In the genomic region with DNA sequence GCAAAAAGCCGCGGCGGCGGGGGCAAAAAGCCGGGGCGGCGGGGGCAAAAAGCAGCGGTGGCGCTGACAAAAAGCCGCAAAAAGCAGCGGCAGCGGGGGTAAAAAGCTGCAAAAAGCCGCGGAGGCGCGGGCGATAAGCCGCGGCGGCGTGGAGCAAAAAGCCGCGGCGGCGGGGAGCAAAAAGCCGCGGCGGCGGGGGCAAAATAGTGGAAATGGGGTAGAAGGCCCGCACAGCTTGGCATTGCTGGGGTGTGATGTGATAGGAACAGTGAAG, we compare ENCODE assay signal across 17 cellular contexts.
DNase-seq lines count a peak whose midpoint lies in the region; ATAC-seq and TF ChIP-seq lines count a peak whose summit lies in the region.
"Had no signal": no experiment of that assay in that cellular context is flagged by ENCODE, and none has a peak within 500 bp of the region (broad histone marks: within the 10 kb centered on the region; RNA-seq: fewer than 3 reads in every experiment).

No MANE protein-coding gene starts in this region.

- no peaks in the 10 kb centered on the region for H3K4me1 Mint-ChIP-seq in natural killer cell
- no peaks in the 10 kb centered on the region for H3K4me1 Mint-ChIP-seq in activated T-helper 2 cell treated with anti-CD3 and anti-CD28 coated beads, Interferon-gamma antibody, Interleukin-2, Interleukin-4, amounts not matched to agents 10 μg/mL and 5 μg/mL and 100 μg/mL, durations not matched to agents 14 hours and 24 hours and 36 hours (ENCODE audit: low read depth)
- H3K4me1 Mint-ChIP-seq: naive B cell had no signal

- DNase-seq in left cardiac atrium (peak; percentile 8), left ventricle myocardium superior (no peak), brain microvascular endothelial cell (no peak), osteoblast (ENCODE audit: insufficient read length, low spot score, missing footprints) (peak; percentile 5), natural killer cell (no peak)
- no peak for DNase-seq in activated T-helper 2 cell treated with anti-CD3 and anti-CD28 coated beads, Interferon-gamma antibody, Interleukin-2, Interleukin-4, amounts not matched to agents 10 μg/mL and 5 μg/mL and 100 μg/mL, durations not matched to agents 14 hours and 24 hours and 36 hours (ENCODE audit: low spot score)
- DNase-seq: activated CD4-positive, CD25-positive, alpha-beta regulatory T cell treated with anti-CD3 and anti-CD28 coated beads, Interleukin-2, amount 50 U/mL, for 72 hours; activated naive CD4-positive, alpha-beta T cell treated with anti-CD3 and anti-CD28 coated beads for 36 hours; effector CD4-positive, alpha-beta T cell; HFFc6; naive B cell; NCI-H146; SIG-M5; stimulated activated naive CD4-positive, alpha-beta T cell treated with Interleukin-2 at 50 U/mL for 16 hours had no signal

- intact Hi-C loops in left cardiac atrium (cut with DNase I) = no loop called here
- intact Hi-C loops in left ventricle myocardium superior (cut with micrococcal nuclease) = no loop called here
- intact Hi-C loops in natural killer cell (cut with micrococcal nuclease) = no loop called here
- intact Hi-C loops in activated T-helper 2 cell treated with anti-CD3 and anti-CD28 coated beads, Interferon-gamma antibody, Interleukin-2, Interleukin-4, amounts not matched to agents 10 μg/mL and 5 μg/mL and 100 μg/mL, durations not matched to agents 14 hours and 24 hours and 36 hours (cut with micrococcal nuclease) = no loop called here

- peak overlapping the region; percentile 23 for H3K4me2 ChIP-seq in osteoblast (ENCODE audit: insufficient read depth, low read length)

- TF ChIP-seq CTCF in brain microvascular endothelial cell (IDR thresholded peaks at IDR 0.05; ENCODE audit: low read depth, low read length, missing control alignments) = no peak
- no peak for TF ChIP-seq CTCF in osteoblast (IDR thresholded peaks at IDR 0.05; ENCODE audit: extremely low read depth, low read depth, low read length)
- TF ChIP-seq CTCF in natural killer cell (IDR thresholded peaks at IDR 0.05) = no peak

- H3K27me3 ChIP-seq in brain microvascular endothelial cell (replicated peaks) = no peaks in the 10 kb centered on the region
- H3K27me3 ChIP-seq in osteoblast (ENCODE audit: insufficient read depth, low read length) = peaks cover 6% of the 10 kb centered on the region

- no peaks in the 10 kb centered on the region for H3K79me2 ChIP-seq in osteoblast (ENCODE audit: insufficient read depth, low read length)

- H3K36me3 Mint-ChIP-seq in natural killer cell = peaks cover 12% of the 10 kb centered on the region
- no peaks in the 10 kb centered on the region for H3K36me3 Mint-ChIP-seq in activated T-helper 2 cell treated with anti-CD3 and anti-CD28 coated beads, Interferon-gamma antibody, Interleukin-2, Interleukin-4, amounts not matched to agents 10 μg/mL and 5 μg/mL and 100 μg/mL, durations not matched to agents 14 hours and 24 hours and 36 hours (ENCODE audit: low read depth)
- H3K36me3 Mint-ChIP-seq: naive B cell had no signal

- H3K27me3 Mint-ChIP-seq in natural killer cell (ENCODE audit: low read depth in 2 of 2) = peaks cover 0 to 5% of the 10 kb centered on the region in 2 donors
- H3K27me3 Mint-ChIP-seq in activated T-helper 2 cell treated with anti-CD3 and anti-CD28 coated beads, Interferon-gamma antibody, Interleukin-2, Interleukin-4, amounts not matched to agents 10 μg/mL and 5 μg/mL and 100 μg/mL, durations not matched to agents 14 hours and 24 hours and 36 hours (ENCODE audit: low read depth) = peaks cover 12% of the 10 kb centered on the region
- H3K27me3 Mint-ChIP-seq: progenitor cell of endocrine pancreas had no signal

- no peak overlapping the region for H2AFZ ChIP-seq in osteoblast (ENCODE audit: low read length)

- no peaks in the 10 kb centered on the region for H3K4me1 ChIP-seq in osteoblast (ENCODE audit: insufficient read depth, low read length)

- no peak overlapping the region for H3K27ac ChIP-seq in brain microvascular endothelial cell
- no peak overlapping the region for H3K27ac ChIP-seq in osteoblast (ENCODE audit: low read depth, low read length)

- no peaks in the 10 kb centered on the region for H4K20me1 ChIP-seq in osteoblast (ENCODE audit: insufficient read depth, low read length)

- in situ Hi-C loops in brain microvascular endothelial cell (cut with HindIII; ENCODE audit: low pct_ligation_motif_present, low sequenced_read_pairs) = no loop called here

- ATAC-seq in left cardiac atrium (no peak), left ventricle myocardium superior (no peak), natural killer cell (no peak), GM18502 (IDR thresholded peaks at IDR 0.05; ENCODE audit: poor library complexity, unreplicated experiment) (no peak), HG03432 (IDR thresholded peaks at IDR 0.05; ENCODE audit: unreplicated experiment) (no peak)

- H3K27ac Mint-ChIP-seq in natural killer cell = no peak overlapping the region
- H3K27ac Mint-ChIP-seq in activated T-helper 2 cell treated with anti-CD3 and anti-CD28 coated beads, Interferon-gamma antibody, Interleukin-2, Interleukin-4, amounts not matched to agents 10 μg/mL and 5 μg/mL and 100 μg/mL, durations not matched to agents 14 hours and 24 hours and 36 hours = no peak overlapping the region
- H3K27ac Mint-ChIP-seq: activated naive CD4-positive, alpha-beta T cell treated with anti-CD3 and anti-CD28 coated beads for 36 hours; HFFc6; naive B cell; progenitor cell of endocrine pancreas had no signal

- H3K36me3 ChIP-seq in brain microvascular endothelial cell (replicated peaks) (no peaks in the 10 kb centered on the region), osteoblast (ENCODE audit: insufficient read depth, low read length) (no peaks in the 10 kb centered on the region)

- H3K9me3 ChIP-seq in osteoblast (ENCODE audit: low read depth, low read length) = no peaks in the 10 kb centered on the region

- peak overlapping the region; percentile 5 for H3K4me3 ChIP-seq in brain microvascular endothelial cell (ENCODE audit: low read depth, low read length)
- H3K4me3 ChIP-seq in osteoblast (ENCODE audit: insufficient read depth, low read length) = peak overlapping the region; percentile 51

- no peak overlapping the region for H3K4me3 Mint-ChIP-seq in natural killer cell
- no peak overlapping the region for H3K4me3 Mint-ChIP-seq in activated T-helper 2 cell treated with anti-CD3 and anti-CD28 coated beads, Interferon-gamma antibody, Interleukin-2, Interleukin-4, amounts not matched to agents 10 μg/mL and 5 μg/mL and 100 μg/mL, durations not matched to agents 14 hours and 24 hours and 36 hours (ENCODE audit: low read depth)
- H3K4me3 Mint-ChIP-seq: activated naive CD4-positive, alpha-beta T cell treated with anti-CD3 and anti-CD28 coated beads for 36 hours; HFFc6; naive B cell had no signal

- H3K9me3 Mint-ChIP-seq in natural killer cell = peaks cover 4 to 6% of the 10 kb centered on the region in 2 donors
- H3K9me3 Mint-ChIP-seq in activated T-helper 2 cell treated with anti-CD3 and anti-CD28 coated beads, Interferon-gamma antibody, Interleukin-2, Interleukin-4, amounts not matched to agents 10 μg/mL and 5 μg/mL and 100 μg/mL, durations not matched to agents 14 hours and 24 hours and 36 hours = peaks cover 6% of the 10 kb centered on the region

Comparison
In these comparisons a context has a peak if more than half of its experiments do, and no peak if none do; other contexts are left out.
1. DNase-seq: peak in left cardiac atrium (single experiment) and osteoblast (single experiment); none in left ventricle myocardium superior (single experiment), brain microvascular endothelial cell (single experiment), natural killer cell (single experiment) and activated T-helper 2 cell treated with anti-CD3 and anti-CD28 coated beads, Interferon-gamma antibody, Interleukin-2, Interleukin-4, amounts not matched to agents 10 μg/mL and 5 μg/mL and 100 μg/mL, durations not matched to agents 14 hours and 24 hours and 36 hours (single experiment).